17 cellular contexts compared by ENCODE assay signal in genomic region chr13:44147648-44148047, GRCh38.
A peak's percentile ranks its signal among the peaks of the same experiment; 100 is the strongest.
DNase-seq lines count a peak whose midpoint lies in the region; ATAC-seq, FAIRE-seq and TF ChIP-seq lines count a peak whose summit lies in the region.
"Had no signal": no experiment of that assay in that cellular context is flagged by ENCODE, and none has a peak within 500 bp of the region (broad histone marks: within the 10 kb centered on the region; RNA-seq: fewer than 3 reads in every experiment).

No MANE protein-coding gene starts in this region.

- peaks cover 47 to 63% (median 61%) of the 10 kb centered on the region in 10 experiments for H3K4me1 ChIP-seq in BLaER1 treated with 17β-estradiol and CSF1 and Interleukin-3, amounts not matched to agents 10 nM and 100 nM
- H3K4me1 ChIP-seq in osteoblast (ENCODE audit: insufficient read depth, low read length) = peaks cover 22% of the 10 kb centered on the region
- peaks cover 3% of the 10 kb centered on the region; the same call in 1 of the 2 replicates for H3K4me1 ChIP-seq in HepG2 (ENCODE audit: insufficient read depth, low read length)
- H3K4me1 ChIP-seq: BE2C had no signal

- H3K27ac Mint-ChIP-seq in effector memory CD8-positive, alpha-beta T cell = no peak overlapping the region
- no peak overlapping the region for H3K27ac Mint-ChIP-seq in WTC11
- H3K27ac Mint-ChIP-seq: CD8-positive, alpha-beta memory T cell; H9 had no signal

- H3K9me3 Mint-ChIP-seq in effector memory CD8-positive, alpha-beta T cell = no peaks in the 10 kb centered on the region
- peaks cover 3% of the 10 kb centered on the region; the same call in 1 of the 2 replicates for H3K9me3 Mint-ChIP-seq in WTC11
- H3K9me3 Mint-ChIP-seq: CD8-positive, alpha-beta memory T cell; H9 had no signal

- no peak overlapping the region for H3K4me3 ChIP-seq in BLaER1 treated with 17β-estradiol and CSF1 and Interleukin-3, amounts not matched to agents 10 nM and 100 nM
- H3K4me3 ChIP-seq in osteoblast (ENCODE audit: insufficient read depth, low read length) (peak overlapping the region; percentile 5), HepG2 (replicated peaks in 1 of 3; ENCODE audit: insufficient read depth in 1 of 3, low read depth in 2 of 3, low read length in 3 of 3) (no peak overlapping the region)

- no peaks in the 10 kb centered on the region for H3K27me3 ChIP-seq in BLaER1 treated with 17β-estradiol and CSF1 and Interleukin-3, amounts not matched to agents 10 nM and 100 nM
- H3K27me3 ChIP-seq in osteoblast (ENCODE audit: insufficient read depth, low read length) (no peaks in the 10 kb centered on the region), HepG2 (ENCODE audit: control insufficient read depth in 1 of 2, insufficient read depth in 2 of 2, low read length in 2 of 2) (no peaks in the 10 kb centered on the region)
- H3K27me3 ChIP-seq: BE2C had no signal

- no peaks in the 10 kb centered on the region for H3K36me3 ChIP-seq in BLaER1 treated with 17β-estradiol and CSF1 and Interleukin-3, amounts not matched to agents 10 nM and 100 nM
- H3K36me3 ChIP-seq in osteoblast (ENCODE audit: insufficient read depth, low read length) (no peaks in the 10 kb centered on the region), HepG2 (replicated peaks in 1 of 2; ENCODE audit: control insufficient read depth in 1 of 2, insufficient read depth in 2 of 2, low read length in 2 of 2) (no peaks in the 10 kb centered on the region)
- H3K36me3 ChIP-seq: BE2C had no signal

- no peaks in the 10 kb centered on the region for H4K20me1 ChIP-seq in BLaER1 treated with 17β-estradiol and CSF1 and Interleukin-3, amounts not matched to agents 10 nM and 100 nM
- H4K20me1 ChIP-seq in osteoblast (ENCODE audit: insufficient read depth, low read length) = no peaks in the 10 kb centered on the region
- no peaks in the 10 kb centered on the region for H4K20me1 ChIP-seq in HepG2 (ENCODE audit: insufficient read depth, low read length)

- in situ Hi-C loops in HepG2 (cut with HindIII; ENCODE audit: extremely low pct_ligation_motif_present, low pct_unique_long_range_greater_than_20kb) = no loop called here

- 0% methylated on average over 2 of the region's 2 CpGs for WGBS in HepG2 (ENCODE audit: low lambda C conversion rate)

- no peak overlapping the region for H3K4me3 Mint-ChIP-seq in effector memory CD8-positive, alpha-beta T cell
- H3K4me3 Mint-ChIP-seq in WTC11 = no peak overlapping the region
- H3K4me3 Mint-ChIP-seq: H9 had no signal

- no peak for TF ChIP-seq POLR2A in HepG2 (IDR thresholded peaks at IDR 0.05; ENCODE audit: insufficient read depth in 1 of 2, low read depth in 2 of 2, low read length in 2 of 2)

- intact Hi-C loops in HepG2 (cut with micrococcal nuclease; ENCODE audit: unreplicated experiment) = no loop called here

- no peak for DNase-seq in effector memory CD8-positive, alpha-beta T cell
- DNase-seq in osteoblast (ENCODE audit: insufficient read length, low spot score, missing footprints) (no peak), HepG2 (ENCODE audit: low spot score) (no peak), WTC11 (ENCODE audit: low spot score) (no peak), RCC 7860 (ENCODE audit: low spot score) (no peak), NCI-H187 (lab: John Stamatoyannopoulos, UW) (no peak)
- DNase-seq: BE2C; Caco-2; CD8-positive, alpha-beta memory T cell; DND-41; GDM1; GOT3; H9 had no signal

- CTCF ChIA-PET in HepG2 (lab: Yijun Ruan, JAX; ENCODE audit: low intra/inter-chr PET ratio, low total read pairs) (no interaction called here), WTC11 (lab: Charles Lee) (interaction anchor here (0.6 kb wide), 1 partner anchor 104 kb away, joined by 3 read pairs; no protein-coding TSS in a partner anchor)

- FAIRE-seq in HepG2 (lab: Jason Lieb, UNC) = no peak
- FAIRE-seq in RCC 7860 (lab: Jason Lieb, UNC) = no peak
- FAIRE-seq: A204.1, GM12892 had no signal

- no peak overlapping the region for H3K9ac ChIP-seq in BLaER1 treated with 17β-estradiol and CSF1 and Interleukin-3, amounts not matched to agents 10 nM and 100 nM
- H3K9ac ChIP-seq in HepG2 (ENCODE audit: insufficient read depth, low read depth, low read length) = no peak overlapping the region

- no peak overlapping the region for H2AFZ ChIP-seq in osteoblast (ENCODE audit: low read length)
- H2AFZ ChIP-seq in HepG2 (ENCODE audit: low read length) = no peak overlapping the region

- H3K4me1 Mint-ChIP-seq in effector memory CD8-positive, alpha-beta T cell (ENCODE audit: low read depth in 2 of 2) = peaks cover under 1% of the 10 kb centered on the region in 2 donors
- H3K4me1 Mint-ChIP-seq in WTC11 = peaks cover 7% of the 10 kb centered on the region; the same call in 1 of the 2 replicates

- POLR2A ChIA-PET in HepG2 (lab: Yijun Ruan, JAX) (no interaction called here), WTC11 (lab: Charles Lee) (no interaction called here)

- peak; percentile 21 for ATAC-seq in effector memory CD8-positive, alpha-beta T cell (replicated peaks)
- ATAC-seq in HepG2 (no peak), WTC11 (no peak)

- H3K9me3 ChIP-seq in BLaER1 treated with 17β-estradiol and CSF1 and Interleukin-3, amounts not matched to agents 10 nM and 100 nM (replicated peaks in 1 of 11) = peaks cover 0 to 5% (median 0%) of the 10 kb centered on the region in 11 experiments; a peak in 2 of 22 replicates
- H3K9me3 ChIP-seq in osteoblast (ENCODE audit: low read depth, low read length) (no peaks in the 10 kb centered on the region), HepG2 (ENCODE audit: low read length) (no peaks in the 10 kb centered on the region)
- H3K9me3 ChIP-seq: BE2C, Caco-2 had no signal

- peak overlapping the region in 3 of 11 experiments; percentile 67 to 78 (median 74); a peak in 4 of 22 replicates for H3K27ac ChIP-seq in BLaER1 treated with 17β-estradiol and CSF1 and Interleukin-3, amounts not matched to agents 10 nM and 100 nM
- H3K27ac ChIP-seq in angular gyrus (ENCODE audit: low read depth, low read length) (peak overlapping the region; percentile 80), osteoblast (ENCODE audit: low read depth, low read length) (no peak overlapping the region), HepG2 (ENCODE audit: extremely low read length, insufficient read depth, low read length) (no peak overlapping the region)

- H3K36me3 Mint-ChIP-seq in effector memory CD8-positive, alpha-beta T cell (ENCODE audit: insufficient read depth) = no peaks in the 10 kb centered on the region
- H3K36me3 Mint-ChIP-seq in WTC11 = peaks cover 5% of the 10 kb centered on the region; the same call in 1 of the 2 replicates
- H3K36me3 Mint-ChIP-seq: CD8-positive, alpha-beta memory T cell had no signal

- TF ChIP-seq EP300 in HepG2 (IDR thresholded peaks at IDR 0.05; ENCODE audit: low read depth in 2 of 2, low read length in 2 of 2) (no peak), HepG2 (CRISPR knock-in tag; IDR thresholded peaks at IDR 0.05; ENCODE audit: borderline replicate concordance) (no peak)

- TF ChIP-seq CTCF in osteoblast (IDR thresholded peaks at IDR 0.05; ENCODE audit: extremely low read depth, low read depth, low read length) = no peak
- no peak for TF ChIP-seq CTCF in HepG2 (CRISPR knock-in tag; IDR thresholded peaks at IDR 0.05)
- no peak for TF ChIP-seq CTCF in WTC11 (IDR thresholded peaks at IDR 0.05)

- H3K79me2 ChIP-seq in osteoblast (ENCODE audit: insufficient read depth, low read length) = no peaks in the 10 kb centered on the region
- H3K79me2 ChIP-seq in HepG2 (ENCODE audit: insufficient read depth, low read length) = no peaks in the 10 kb centered on the region

- peak overlapping the region in 9 of 11 experiments; percentile 54 to 87 (median 73); a peak in 17 of 22 replicates for H3K4me2 ChIP-seq in BLaER1 treated with 17β-estradiol and CSF1 and Interleukin-3, amounts not matched to agents 10 nM and 100 nM
- H3K4me2 ChIP-seq in osteoblast (ENCODE audit: insufficient read depth, low read length) (peak overlapping the region; percentile 25), HepG2 (ENCODE audit: low read depth, low read length) (no peak overlapping the region)

- no peaks in the 10 kb centered on the region for H3K27me3 Mint-ChIP-seq in effector memory CD8-positive, alpha-beta T cell
- no peaks in the 10 kb centered on the region; the same call in 1 of the 2 replicates for H3K27me3 Mint-ChIP-seq in WTC11 (ENCODE audit: low read depth)

- no TSS peak for BruUV-seq in HepG2 (replicated peaks; lab: Mats Ljungman, UMichigan)

- TF ChIP-seq RAD21 in HepG2 (CRISPR knock-in tag; IDR thresholded peaks at IDR 0.05) = no peak

TF ChIP-seq in HepG2, 621 proteins besides CTCF, POLR2A, EP300 and RAD21 (continues in another document):
- no peak for TF ChIP-seq ZNF800 (CRISPR knock-in tag; IDR thresholded peaks at IDR 0.05)

TF ChIP-seq in WTC11, 78 proteins besides CTCF, POLR2A, EP300 and RAD21 (continues in another document):
- TF ChIP-seq PRDM15 (CRISPR knock-in tag; IDR thresholded peaks at IDR 0.05) (no peak), ZBTB21 (CRISPR knock-in tag; IDR thresholded peaks at IDR 0.05; ENCODE audit: borderline replicate concordance) (no peak), NR1H2 (CRISPR knock-in tag; IDR thresholded peaks at IDR 0.05) (no peak)
